Comparison of ENCODE assay signal across 11 cellular contexts in genomic region chr12:14957769-14958168, GRCh38. TPM values are rescaled to one million over a fixed set of nuclear protein-coding genes. Genes with fewer than 3 reads are reported as not detected.
DNase-seq lines count a peak whose midpoint lies in the region; ATAC-seq and TF ChIP-seq lines count a peak whose summit lies in the region.
"Had no signal": no experiment of that assay in that cellular context is flagged by ENCODE, and none has a peak within 500 bp of the region (broad histone marks: within the 10 kb centered on the region; RNA-seq: fewer than 3 reads in every experiment).

No MANE protein-coding gene starts in this region.

- peaks cover 29 to 83% (median 67%) of the 10 kb centered on the region in 4 donors for H3K4me1 Mint-ChIP-seq in naive thymus-derived CD8-positive, alpha-beta T cell

- H3K4me1 ChIP-seq in A673 (ENCODE audit: insufficient read depth, low read length, poor library complexity, severe bottlenecking): peaks cover 59% of the 10 kb centered on the region

- peak overlapping the region; percentile 92 to 99 for H3K27ac Mint-ChIP-seq in activated naive CD4-positive, alpha-beta T cell treated with anti-CD3 and anti-CD28 coated beads, Interleukin-2, amount 50 U/mL, for 72 hours
- H3K27ac Mint-ChIP-seq in naive thymus-derived CD8-positive, alpha-beta T cell: peak overlapping the region; percentile 95 to 100 (median 99)

- CTCF ChIA-PET in A673 (lab: Charles Lee): no interaction called here

- no peaks in the 10 kb centered on the region for H3K9me3 Mint-ChIP-seq in activated naive CD4-positive, alpha-beta T cell treated with anti-CD3 and anti-CD28 coated beads, Interleukin-2, amount 50 U/mL, for 72 hours
- no peaks in the 10 kb centered on the region for H3K9me3 Mint-ChIP-seq in naive thymus-derived CD8-positive, alpha-beta T cell

- no peaks in the 10 kb centered on the region for H3K27me3 ChIP-seq in A673 (replicated peaks; ENCODE audit: insufficient read depth, low read depth, low read length, poor library complexity)

- POLR2A ChIA-PET in A673 (lab: Charles Lee; ENCODE audit: low non-redundant PET): no interaction called here
- POLR2A ChIA-PET in naive thymus-derived CD8-positive, alpha-beta T cell (lab: Charles Lee): interaction anchor here (0.7 to 7.8 kb wide), 10 partner anchors 10 to 187 kb away, joined by 3 to 86 read pairs (median 5); partner anchors contain the start of genes C12orf60, ERP27 and WBP11

- DNase-seq in A673 (ENCODE audit: low spot score) (no peak), DMS79 (lab: John Stamatoyannopoulos, UW) (no peak), MV-4-11 (lab: John Stamatoyannopoulos, UW) (no peak)
- DNase-seq in activated naive CD4-positive, alpha-beta T cell treated with anti-CD3 and anti-CD28 coated beads, Interleukin-2, amount 50 U/mL, for 72 hours (ENCODE audit: low spot score in 2 of 2): no peak
- no peak for DNase-seq in naive thymus-derived CD8-positive, alpha-beta T cell
- DNase-seq: activated effector memory CD4-positive, alpha-beta T cell treated with anti-CD3 and anti-CD28 coated beads, Interleukin-2, amount 50 U/mL, for 16 hours; SHP77 treated with DMSO at 0.1 percent for 48 hours; stimulated activated CD4-positive, alpha-beta T cell treated with anti-CD3 and anti-CD28 coated beads, Interleukin-1b, Interleukin-23, amount 100 ng/mL, for 48 hours had no signal

- peaks cover 37 to 43% of the 10 kb centered on the region in 2 donors for H3K36me3 Mint-ChIP-seq in activated naive CD4-positive, alpha-beta T cell treated with anti-CD3 and anti-CD28 coated beads, Interleukin-2, amount 50 U/mL, for 72 hours
- H3K36me3 Mint-ChIP-seq in naive thymus-derived CD8-positive, alpha-beta T cell: peaks cover 18 to 65% (median 42%) of the 10 kb centered on the region in 3 donors

- BruUV-seq in A673 (replicated peaks; lab: Mats Ljungman, UMichigan): no TSS peak

- H3K27me3 Mint-ChIP-seq in naive thymus-derived CD8-positive, alpha-beta T cell: no peaks in the 10 kb centered on the region

- peak overlapping the region; percentile 43 for H3K27ac ChIP-seq in A673 (ENCODE audit: low read depth, low read length, poor library complexity, severe bottlenecking)

- H3K4me3 ChIP-seq in A673 (ENCODE audit: low read depth, low read length, poor library complexity, severe bottlenecking): no peak overlapping the region
- peak overlapping the region; percentile 89 for H3K4me3 ChIP-seq in GM12875 (ENCODE audit: low read depth, low read length)

- peak overlapping the region; percentile 95 to 100 (median 99) for H3K4me3 Mint-ChIP-seq in naive thymus-derived CD8-positive, alpha-beta T cell

- no peaks in the 10 kb centered on the region for H3K9me3 ChIP-seq in A673 (ENCODE audit: low read depth, low read length, poor library complexity, severe bottlenecking)

- intact Hi-C loops in A673 (cut with micrococcal nuclease; ENCODE audit: unreplicated experiment): no loop called here

- no peaks in the 10 kb centered on the region for H3K36me3 ChIP-seq in A673 (ENCODE audit: insufficient read depth, low read length, poor library complexity, severe bottlenecking)

- no peak for TF ChIP-seq CTCF in A673 (conservative IDR thresholded peaks at IDR 0.05; ENCODE audit: low read depth, low read length)
- no peak for TF ChIP-seq CTCF in GM12875 (IDR thresholded peaks at IDR 0.05; ENCODE audit: borderline replicate concordance, insufficient read depth, low read depth, low read length)

- ATAC-seq in activated naive CD4-positive, alpha-beta T cell treated with anti-CD3 and anti-CD28 coated beads, Interleukin-2, amount 50 U/mL, for 72 hours: no peak
- no peak for ATAC-seq in naive thymus-derived CD8-positive, alpha-beta T cell
- no peak for ATAC-seq in GM18861 (IDR thresholded peaks at IDR 0.05; ENCODE audit: unreplicated experiment)
- no peak for ATAC-seq in HG03280 (IDR thresholded peaks at IDR 0.05; ENCODE audit: unreplicated experiment)

RNA-seq across cellular contexts. Expression of gene ARHGDIB, which starts 3.6 kb away (rescaled TPM):
- 88.1 and 122 TPM in 2 replicates for total RNA-seq in A673 (2021)
- total RNA-seq in activated naive CD4-positive, alpha-beta T cell treated with anti-CD3 and anti-CD28 coated beads, Interleukin-2, amount 50 U/mL, for 72 hours: 100 to 1,000 TPM; 667 to 811 TPM
- 100 to 1,000 TPM; 937 to 948 TPM for total RNA-seq in naive thymus-derived CD8-positive, alpha-beta T cell
- 1,000 to 10,000 TPM; 3,195 to 3,446 (median 3,407) TPM for polyA plus RNA-seq in naive thymus-derived CD8-positive, alpha-beta T cell

RNA-seq across cellular contexts. Expression of gene PDE6H, which starts 15.1 kb away (rescaled TPM):
- total RNA-seq in A673 (2021): not detected in 2 replicates
- not detected for total RNA-seq in activated naive CD4-positive, alpha-beta T cell treated with anti-CD3 and anti-CD28 coated beads, Interleukin-2, amount 50 U/mL, for 72 hours
- not detected for total RNA-seq in naive thymus-derived CD8-positive, alpha-beta T cell
- polyA plus RNA-seq in naive thymus-derived CD8-positive, alpha-beta T cell: not detected

RNA-seq across cellular contexts. Expression of gene ERP27, which starts 19.4 kb away (rescaled TPM):
- not detected in 2 replicates for total RNA-seq in A673 (2021)
- total RNA-seq in activated naive CD4-positive, alpha-beta T cell treated with anti-CD3 and anti-CD28 coated beads, Interleukin-2, amount 50 U/mL, for 72 hours: 1 to 10 TPM; 1.5 to 5.0 TPM
- total RNA-seq in naive thymus-derived CD8-positive, alpha-beta T cell: 10 to 100 TPM; 23.9 to 25.8 TPM
- 1 to 10 TPM; 3.2 to 4.4 (median 3.9) TPM for polyA plus RNA-seq in naive thymus-derived CD8-positive, alpha-beta T cell

Comparison
In these comparisons a context has a peak if more than half of its experiments do, and no peak if none do; other contexts are left out.
1. RNA of gene ERP27, which starts 19.4 kb away (total RNA-seq): 23.9 to 25.8 TPM in naive thymus-derived CD8-positive, alpha-beta T cell; 1.5 to 5.0 TPM in activated naive CD4-positive, alpha-beta T cell treated with anti-CD3 and anti-CD28 coated beads, Interleukin-2, amount 50 U/mL, for 72 hours and not detected in A673; every median in the first group is over 4 times any median in the second.